8 cellular contexts compared by ENCODE assay signal in genomic region chrX:318739-319578, GRCh38. TPM values are rescaled to one million over a fixed set of nuclear protein-coding genes. Genes with fewer than 3 reads are reported as not detected.
DNase-seq lines count a peak whose midpoint lies in the region; ATAC-seq and TF ChIP-seq lines count a peak whose summit lies in the region.

A gene with protein sequence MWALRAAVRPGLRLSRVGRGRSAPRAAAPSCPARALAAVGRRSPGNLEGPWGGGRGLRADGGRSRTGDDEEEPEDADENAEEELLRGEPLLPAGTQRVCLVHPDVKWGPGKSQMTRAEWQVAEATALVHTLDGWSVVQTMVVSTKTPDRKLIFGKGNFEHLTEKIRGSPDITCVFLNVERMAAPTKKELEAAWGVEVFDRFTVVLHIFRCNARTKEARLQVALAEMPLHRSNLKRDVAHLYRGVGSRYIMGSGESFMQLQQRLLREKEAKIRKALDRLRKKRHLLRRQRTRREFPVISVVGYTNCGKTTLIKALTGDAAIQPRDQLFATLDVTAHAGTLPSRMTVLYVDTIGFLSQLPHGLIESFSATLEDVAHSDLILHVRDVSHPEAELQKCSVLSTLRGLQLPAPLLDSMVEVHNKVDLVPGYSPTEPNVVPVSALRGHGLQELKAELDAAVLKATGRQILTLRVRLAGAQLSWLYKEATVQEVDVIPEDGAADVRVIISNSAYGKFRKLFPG (minus strand): TSS chrX:318796. CDS start chrX:318787, 9 bp downstream.

- peaks cover 3 to 24% of the 10 kb centered on the region in 2 experiments for H3K4me1 ChIP-seq in HCT116 (ENCODE audit: control insufficient read depth in 1 of 2, insufficient read depth in 2 of 2, low read length in 2 of 2)
- H3K4me1 ChIP-seq in upper lobe of right lung = peaks cover 11% of the 10 kb centered on the region

- H3K27ac ChIP-seq in HCT116 (ENCODE audit: low read depth, low read length) (peak within 1 kb of the TSS; percentile 85), upper lobe of right lung (peak within 1 kb of the TSS; percentile 93)

- TF ChIP-seq CTCF in HCT116 (IDR thresholded peaks at IDR 0.05 in 2 of 3, conservative IDR thresholded peaks at IDR 0.05 in 1 of 3; ENCODE audit: borderline replicate concordance in 1 of 3, insufficient read depth in 1 of 3, low read depth in 2 of 3, low read length in 2 of 3) (no peak), glutamatergic neuron (IDR thresholded peaks at IDR 0.05; ENCODE audit: partially characterized antibody, unreplicated experiment) (no peak), upper lobe of right lung (IDR thresholded peaks at IDR 0.05) (peak; percentile 29)

- H3K9me3 ChIP-seq in HCT116 (ENCODE audit: control insufficient read depth in 1 of 2, insufficient read depth in 1 of 2, low read depth in 1 of 2, low read length in 2 of 2) = no peaks in the 10 kb centered on the region
- H3K9me3 ChIP-seq in upper lobe of right lung = no peaks in the 10 kb centered on the region

- TF ChIP-seq POLR2A in HCT116 (IDR thresholded peaks at IDR 0.05; ENCODE audit: borderline replicate concordance, extremely low read depth, insufficient read depth, insufficient read length) = peak; percentile 8

- H4K20me1 ChIP-seq in HCT116 (ENCODE audit: insufficient read depth) = no peaks in the 10 kb centered on the region

- RAD21 ChIA-PET in HCT116 (lab: Charles Lee; ENCODE audit: low non-redundant PET in 1 of 2, low total read pairs in 2 of 2, uncharacterized antibody in 2 of 2, unreplicated experiment in 2 of 2) = no interaction called here

- peak within 1 kb of the TSS; percentile 72 to 76 for H3K4me3 ChIP-seq in HCT116 (replicated peaks in 1 of 2; ENCODE audit: low read depth in 1 of 2, low read length in 2 of 2)
- peak within 1 kb of the TSS; percentile 89 for H3K4me3 ChIP-seq in upper lobe of right lung

- peak within 1 kb of the TSS; percentile 93 for H3K9ac ChIP-seq in HCT116 (ENCODE audit: low read length)

- H3K36me3 ChIP-seq in HCT116 (ENCODE audit: control insufficient read depth in 1 of 2, insufficient read depth in 2 of 2, low read length in 2 of 2) (no peaks in the 10 kb centered on the region), upper lobe of right lung (peaks cover 13% of the 10 kb centered on the region)

- H3K79me2 ChIP-seq in HCT116 (ENCODE audit: insufficient read depth, low read length) = peaks cover 13% of the 10 kb centered on the region; the same call in 1 of the 2 replicates

- BruUV-seq in HCT116 (replicated peaks; lab: Mats Ljungman, UMichigan) = TSS peak; percentile 58

- peak; percentile 97 for DNase-seq in GM04503 (ENCODE audit: low read depth)
- peak; percentile 95 for DNase-seq in HCT116 (ENCODE audit: low read depth, low spot score)
- DNase-seq in NCI-H460 (ENCODE audit: extremely low read depth, low read depth) = peak; percentile 100
- peak; percentile 98 for DNase-seq in activated gamma-delta T cell treated with anti-CD3 and anti-CD28 coated beads, Interleukin-2, amount 50 U/mL, for 16 hours (ENCODE audit: low read depth)
- peak; percentile 98 for DNase-seq in glutamatergic neuron
- DNase-seq in pons (ENCODE audit: low spot score) = peak; percentile 99
- DNase-seq in upper lobe of right lung = peak; percentile 99
- DNase-seq in Kasumi-1 (lab: John Stamatoyannopoulos, UW) = no peak

- intact Hi-C loops in HCT116 (cut with micrococcal nuclease) = loop anchor here (5.0 kb wide), 1 partner anchor 42 kb away; no protein-coding TSS in a partner anchor
- intact Hi-C loops in upper lobe of right lung (cut with DNase I) = no loop called here

- H3K27me3 Mint-ChIP-seq in glutamatergic neuron (ENCODE audit: unreplicated experiment) = peaks cover 20% of the 10 kb centered on the region

- peak within 1 kb of the TSS; percentile 89 for H3K4me3 Mint-ChIP-seq in glutamatergic neuron (ENCODE audit: unreplicated experiment)

- POLR2A ChIA-PET in HCT116 (lab: Charles Lee) = no interaction called here

- ATAC-seq in HCT116 (peak; percentile 81), upper lobe of right lung (peak; percentile 85)

- no peaks in the 10 kb centered on the region for H3K9me2 ChIP-seq in HCT116 (ENCODE audit: insufficient read depth)

- CTCF ChIA-PET in HCT116 (lab: Charles Lee) = no interaction called here

- no peak for TF ChIP-seq RAD21 in HCT116 (IDR thresholded peaks at IDR 0.05; ENCODE audit: low read depth)

- no peaks in the 10 kb centered on the region for H3K27me3 ChIP-seq in HCT116 (ENCODE audit: insufficient read depth, low read length)
- H3K27me3 ChIP-seq in upper lobe of right lung = no peaks in the 10 kb centered on the region

- H3K27ac Mint-ChIP-seq in glutamatergic neuron (ENCODE audit: unreplicated experiment) = peak within 1 kb of the TSS; percentile 91

- peak within 1 kb of the TSS; percentile 81 for H3K4me2 ChIP-seq in HCT116 (ENCODE audit: low read length)

- no peak within 1 kb of the TSS for H2AFZ ChIP-seq in HCT116 (ENCODE audit: low read depth, low read length, poor library complexity, severe bottlenecking)

- no peaks in the 10 kb centered on the region for H3K36me3 Mint-ChIP-seq in glutamatergic neuron (ENCODE audit: unreplicated experiment)

- H3K4me1 Mint-ChIP-seq in glutamatergic neuron (ENCODE audit: low read depth, unreplicated experiment) = peaks cover 4% of the 10 kb centered on the region

- H3K9me3 Mint-ChIP-seq in glutamatergic neuron (ENCODE audit: unreplicated experiment) = peaks cover 18% of the 10 kb centered on the region

TF ChIP-seq in HCT116, 20 proteins besides CTCF, POLR2A, EP300 and RAD21:
- peak; percentile 74 for TF ChIP-seq POLR2AphosphoS5 (IDR thresholded peaks at IDR 0.05; ENCODE audit: low read depth, low read length)
- TF ChIP-seq ZFX (IDR thresholded peaks at IDR 0.05) = peak; percentile 54; the same call in 1 of the 2 replicates
- TF ChIP-seq JUND (IDR thresholded peaks at IDR 0.05) = no peak

RNA-seq across cellular contexts. Expression of the gene that starts here (rescaled TPM):
- total RNA-seq in HCT116 (2021; ENCODE audit: unreplicated experiment) (41.6 TPM), glutamatergic neuron (ENCODE audit: unreplicated experiment) (52.3 TPM), upper lobe of right lung (55.1 TPM)
- polyA plus RNA-seq in HCT116 (2012) = 32.2 and 36.5 TPM in 2 replicates
- 50.5 and 58.6 TPM in 2 replicates for total RNA-seq in NCI-H460 (2014; rRNA removed; shearing (Covaris generic))
- 121 and 149 TPM in 2 replicates for polyA plus RNA-seq in NCI-H460 (2014; cell fraction: nucleus; rRNA removed)

Comparison
In these comparisons a context has a peak if more than half of its experiments do, and no peak if none do; other contexts are left out.
1. DNase-seq: peak in GM04503 (single experiment), HCT116 (single experiment), NCI-H460 (single experiment), activated gamma-delta T cell treated with anti-CD3 and anti-CD28 coated beads, Interleukin-2, amount 50 U/mL, for 16 hours (single experiment), glutamatergic neuron (single experiment), pons (single experiment) and upper lobe of right lung (single experiment); none in Kasumi-1 (0 of 2).